Comparison of ENCODE assay signal across 22 cellular contexts in genomic region chr9:111180801-111181200, GRCh38.
"Had no signal": no experiment of that assay in that cellular context is flagged by ENCODE, and none has a peak within 500 bp of the region (broad histone marks: within the 10 kb centered on the region; RNA-seq: fewer than 3 reads in every experiment).

No MANE protein-coding gene starts in this region.

- H3K4me2 ChIP-seq: hepatocyte, smooth muscle cell had no signal

- H3K27ac ChIP-seq: hepatocyte, left ventricle myocardium inferior, ovary, right atrium auricular region, right lobe of liver, suprapubic skin, thoracic aorta, tibial artery, upper lobe of right lung had no signal

- H3K27me3 ChIP-seq: hepatocyte, ovary, right atrium auricular region, right lobe of liver, suprapubic skin, tibial artery, upper lobe of right lung had no signal

- FAIRE-seq: urothelium cell line had no signal

- H3K36me3 ChIP-seq: left ventricle myocardium inferior, ovary, right atrium auricular region, right lobe of liver, suprapubic skin, thoracic aorta, tibial artery, upper lobe of right lung had no signal

- H3K9me3 ChIP-seq: mucosa of descending colon, ovary, right atrium auricular region, right lobe of liver, suprapubic skin, thoracic aorta, upper lobe of right lung had no signal

- DNase-seq: islet precursor cell; left ventricle myocardium inferior; midbrain; mucosa of descending colon; naive thymus-derived CD4-positive, alpha-beta T cell; ovary; right lobe of liver; stimulated activated CD4-positive, alpha-beta T cell treated with anti-CD3 and anti-CD28 coated beads, Interleukin-1b, Interleukin-23, amount 100 ng/mL, for 48 hours; stimulated activated CD4-positive, alpha-beta T cell treated with anti-CD3 and anti-CD28 coated beads, Interleukin-2, amount 100 ng/mL, for 48 hours; stimulated activated CD4-positive, alpha-beta T cell treated with anti-CD3 and anti-CD28 coated beads, Interleukin-4, amount 100 ng/mL, for 4 hours; stimulated activated CD8-positive, alpha-beta memory T cell treated with anti-CD3 and anti-CD28 coated beads, Interleukin-4, amount 100 ng/mL, for 48 hours; stimulated activated naive CD8-positive, alpha-beta T cell treated with anti-CD3 and anti-CD28 coated beads, Interleukin-15, Interleukin-2, amounts not matched to agents 100 U/mL and 50 U/mL, for 24 hours; tibial artery; trophoblast cell; upper lobe of right lung had no signal

- H3K4me1 ChIP-seq: left ventricle myocardium inferior, right atrium auricular region, right lobe of liver, upper lobe of right lung had no signal

- H2AFZ ChIP-seq: hepatocyte had no signal

- H3K4me3 ChIP-seq: hepatocyte, left ventricle myocardium inferior, lung, mucosa of descending colon, ovary, right atrium auricular region, right lobe of liver, smooth muscle cell, suprapubic skin, thoracic aorta, tibial artery, upper lobe of right lung had no signal

- H3K79me2 ChIP-seq: hepatocyte had no signal
